ENCODE assay signal across 10 cellular contexts in the genomic region with DNA sequence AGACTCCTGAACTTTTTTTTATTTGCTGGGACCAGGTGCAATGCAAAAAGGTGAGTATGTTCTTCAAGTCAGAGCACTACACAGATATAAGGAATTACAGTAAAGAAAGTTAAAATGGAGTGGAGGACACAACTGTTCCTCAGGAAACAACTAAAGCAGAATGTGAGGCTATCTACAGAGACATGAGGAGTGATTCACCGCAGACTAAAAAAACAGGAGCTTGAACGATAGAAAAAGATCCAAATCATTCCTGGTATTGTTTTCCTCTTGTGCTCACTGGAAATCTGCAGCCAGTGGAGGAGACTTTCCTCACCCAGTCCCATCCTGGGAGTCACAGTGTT.
DNase-seq lines count a peak whose midpoint lies in the region; ATAC-seq, FAIRE-seq and TF ChIP-seq lines count a peak whose summit lies in the region.
"Had no signal": no experiment of that assay in that cellular context is flagged by ENCODE, and none has a peak within 500 bp of the region (broad histone marks: within the 10 kb centered on the region; RNA-seq: fewer than 3 reads in every experiment).

No MANE protein-coding gene starts in this region.

- H4K20me1 ChIP-seq in astrocyte (ENCODE audit: insufficient read depth, low read length): peaks cover 13% of the 10 kb centered on the region

- peak overlapping the region; percentile 88 for H3K4me2 ChIP-seq in astrocyte (ENCODE audit: low read length)

- H3K27ac ChIP-seq in heart right ventricle: peak overlapping the region in 8 of 10 donors; percentile 22 to 70 (median 52)
- H3K27ac ChIP-seq in astrocyte (ENCODE audit: low read depth, low read length): peak overlapping the region; percentile 67

- H2AFZ ChIP-seq in astrocyte (ENCODE audit: low read depth, low read length): peak overlapping the region; percentile 63

- no peaks in the 10 kb centered on the region for H3K27me3 ChIP-seq in heart right ventricle
- H3K27me3 ChIP-seq in astrocyte (ENCODE audit: insufficient read depth, low read length): no peaks in the 10 kb centered on the region
- H3K27me3 ChIP-seq: SJSA1 had no signal

- peak overlapping the region; percentile 51 for H3K27ac Mint-ChIP-seq in astrocyte (ENCODE audit: unreplicated experiment)
- H3K27ac Mint-ChIP-seq in memory B cell: peak overlapping the region; percentile 69

- H3K9me3 Mint-ChIP-seq in astrocyte (ENCODE audit: unreplicated experiment) (no peaks in the 10 kb centered on the region), memory B cell (no peaks in the 10 kb centered on the region)

- H3K36me3 ChIP-seq in heart right ventricle (no peaks in the 10 kb centered on the region), astrocyte (ENCODE audit: insufficient read depth, low read length) (no peaks in the 10 kb centered on the region)
- H3K36me3 ChIP-seq: SJSA1 had no signal

- TF ChIP-seq CTCF in heart right ventricle (IDR thresholded peaks at IDR 0.05) (no peak), astrocyte (IDR thresholded peaks at IDR 0.05; ENCODE audit: insufficient read depth, low read depth, low read length) (no peak)

- intact Hi-C loops in heart right ventricle (cut with DNase I) (loop anchor here in 3 of 10 donors (5.0 to 10.0 kb wide), 3 partner anchors 57 to 106 kb away; partner anchors contain the start of gene ABTB2 (in 1 of the 3)), Right ventricle myocardium inferior (cut with DNase I) (no loop called here)

- H3K79me2 ChIP-seq in astrocyte (ENCODE audit: insufficient read depth, low read length): peaks cover 3% of the 10 kb centered on the region

- H3K36me3 Mint-ChIP-seq in astrocyte (ENCODE audit: low read depth, unreplicated experiment): no peaks in the 10 kb centered on the region
- H3K36me3 Mint-ChIP-seq in memory B cell: no peaks in the 10 kb centered on the region

- H3K9ac ChIP-seq in astrocyte (ENCODE audit: low read length): peak overlapping the region; percentile 57

- H3K4me3 ChIP-seq in heart right ventricle (peak overlapping the region in 5 of 10 donors; percentile 21 to 35 (median 27)), astrocyte (ENCODE audit: insufficient read depth, low read depth, low read length) (peak overlapping the region; percentile 43)
- H3K4me3 ChIP-seq: SJSA1 had no signal

- no peak for ATAC-seq in heart right ventricle
- no peak for ATAC-seq in Right ventricle myocardium inferior
- no peak for ATAC-seq in memory B cell (ENCODE audit: low read depth)
- ATAC-seq in GM18520 (IDR thresholded peaks at IDR 0.05; ENCODE audit: unreplicated experiment): no peak

- no peak for FAIRE-seq in astrocyte (lab: Jason Lieb, UNC)

- no peak overlapping the region for H3K4me3 Mint-ChIP-seq in astrocyte (ENCODE audit: unreplicated experiment)
- H3K4me3 Mint-ChIP-seq in memory B cell: peak overlapping the region; percentile 40

- no peaks in the 10 kb centered on the region for H3K27me3 Mint-ChIP-seq in astrocyte (ENCODE audit: low read depth, unreplicated experiment)
- no peaks in the 10 kb centered on the region for H3K27me3 Mint-ChIP-seq in memory B cell

- 22 to 32% methylated on average over 2 of the region's 2 CpGs for WGBS in heart right ventricle, 2 donors

- H3K4me1 Mint-ChIP-seq in astrocyte (ENCODE audit: low read depth, unreplicated experiment) (peaks cover 30% of the 10 kb centered on the region), memory B cell (peaks cover 16% of the 10 kb centered on the region)

- DNase-seq in heart right ventricle: no peak
- DNase-seq in Right ventricle myocardium inferior (ENCODE audit: missing footprints): no peak
- peak; percentile 53 for DNase-seq in astrocyte (ENCODE audit: low read depth)
- no peak for DNase-seq in memory B cell (ENCODE audit: low spot score in 2 of 2)
- DNase-seq in hypothalamus (lab: John Stamatoyannopoulos, UW): no peak
- no peak for DNase-seq in NOMO-1 (lab: John Stamatoyannopoulos, UW; ENCODE audit: unreplicated experiment in 2 of 2)
- no peak for DNase-seq in activated CD4-positive, CD25-positive, alpha-beta regulatory T cell (lab: John Stamatoyannopoulos, UW)
- DNase-seq: NCI-H1417 treated with DMSO at 0.1 percent for 48 hours had no signal

- H3K9me3 ChIP-seq in heart right ventricle (no peaks in the 10 kb centered on the region), astrocyte (ENCODE audit: insufficient read depth, low read depth, low read length) (no peaks in the 10 kb centered on the region)
- H3K9me3 ChIP-seq: SJSA1 had no signal

- H3K4me1 ChIP-seq in heart right ventricle (peaks cover 0 to 32% (median 24%) of the 10 kb centered on the region in 9 donors), astrocyte (ENCODE audit: insufficient read depth, low read length) (peaks cover 17% of the 10 kb centered on the region)
